8 cellular contexts compared by ENCODE assay signal in the genomic region with DNA sequence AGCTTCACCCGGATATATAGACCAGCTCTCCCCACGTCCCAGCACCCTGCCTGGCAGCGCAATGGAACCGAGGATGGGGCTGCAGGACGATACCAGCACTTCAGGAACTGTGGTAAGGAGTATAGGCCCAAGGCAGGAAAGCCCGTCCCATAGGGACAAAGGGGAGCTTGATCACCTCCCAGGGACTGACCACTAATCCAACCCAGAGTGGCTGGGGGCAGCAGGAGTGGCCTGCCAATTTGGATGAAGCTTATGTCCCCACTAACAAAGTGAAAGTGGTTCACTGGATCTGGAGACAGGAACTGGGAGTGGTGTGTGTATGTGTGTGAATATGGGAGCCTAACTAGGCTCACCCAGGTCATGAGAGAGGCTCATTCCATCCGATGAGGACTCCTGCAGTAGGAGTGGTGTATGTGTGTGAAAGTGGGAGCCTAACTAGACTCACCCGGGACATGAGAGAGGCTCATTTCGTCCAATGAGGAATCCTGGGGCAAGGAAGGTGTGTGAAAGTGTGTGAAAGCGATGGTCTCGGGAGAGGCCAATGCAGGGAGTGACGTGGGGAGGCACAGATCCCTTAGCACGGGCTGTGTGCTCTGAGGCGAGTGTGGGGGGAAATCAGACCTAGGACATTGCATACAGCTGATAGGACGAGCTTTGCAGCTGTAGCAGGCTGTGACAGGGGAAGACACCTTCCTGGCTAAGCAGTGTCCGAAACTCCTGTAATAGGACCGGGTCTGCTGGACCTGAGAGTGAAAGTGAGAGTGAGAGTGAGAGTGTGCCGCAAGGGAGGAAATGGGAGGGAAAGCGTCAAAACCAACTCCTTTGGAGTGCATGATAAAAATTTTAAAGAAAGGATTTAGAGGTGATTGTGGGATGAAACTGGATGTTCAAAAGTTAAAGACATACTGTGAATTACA. TPM values are rescaled to one million over a fixed set of nuclear protein-coding genes. Genes with fewer than 3 reads are reported as not detected.
DNase-seq lines count a peak whose midpoint lies in the region; ATAC-seq and TF ChIP-seq lines count a peak whose summit lies in the region.
"Had no signal": no experiment of that assay in that cellular context is flagged by ENCODE, and none has a peak within 500 bp of the region (broad histone marks: within the 10 kb centered on the region; RNA-seq: fewer than 3 reads in every experiment).

No MANE protein-coding gene starts in this region.

- H3K36me3 ChIP-seq in GM06990 (ENCODE audit: control insufficient read depth, insufficient read depth, low read length) (no peaks in the 10 kb centered on the region), SJCRH30 (no peaks in the 10 kb centered on the region), colonic mucosa (no peaks in the 10 kb centered on the region), left lung (no peaks in the 10 kb centered on the region), suprapubic skin (no peaks in the 10 kb centered on the region)

- H3K9me3 ChIP-seq in SJCRH30 (replicated peaks) (no peaks in the 10 kb centered on the region), colonic mucosa (no peaks in the 10 kb centered on the region), left lung (peaks cover 0 to 5% of the 10 kb centered on the region in 2 donors), suprapubic skin (peaks cover 4% of the 10 kb centered on the region)

- peaks cover 6% of the 10 kb centered on the region; the same call in 1 of the 2 replicates for H3K4me1 ChIP-seq in SJCRH30
- H3K4me1 ChIP-seq in colonic mucosa = peaks cover 6% of the 10 kb centered on the region
- peaks cover 17 to 33% of the 10 kb centered on the region in 2 donors for H3K4me1 ChIP-seq in left lung
- peaks cover 36% of the 10 kb centered on the region for H3K4me1 ChIP-seq in suprapubic skin

- H3K27me3 ChIP-seq in GM06990 (replicated peaks; ENCODE audit: control insufficient read depth, insufficient read depth, low read length) (no peaks in the 10 kb centered on the region), SJCRH30 (no peaks in the 10 kb centered on the region), colonic mucosa (no peaks in the 10 kb centered on the region), left lung (no peaks in the 10 kb centered on the region), suprapubic skin (no peaks in the 10 kb centered on the region)

- peak; percentile 91 for ATAC-seq in GM21390 (IDR thresholded peaks at IDR 0.05; ENCODE audit: unreplicated experiment)
- ATAC-seq in HG03565 (IDR thresholded peaks at IDR 0.05; ENCODE audit: unreplicated experiment) = peak; percentile 83
- peak; percentile 65 for ATAC-seq in left lung

- 3% methylated on average over 14 of the region's 19 CpGs for WGBS in suprapubic skin

- no peak for TF ChIP-seq EP300 in suprapubic skin (IDR thresholded peaks at IDR 0.05)

- peak overlapping the region; percentile 77 to 84 for H3K9ac ChIP-seq in colonic mucosa (ENCODE audit: low read depth in 2 of 2, low read length in 2 of 2)

- H3K4me3 ChIP-seq in GM06990 (replicated peaks; ENCODE audit: low read depth, low read length) (peak overlapping the region; percentile 46), SJCRH30 (peak overlapping the region; percentile 62), colonic mucosa (peak overlapping the region; percentile 28), left lung (peak overlapping the region; percentile 52 to 68), suprapubic skin (peak overlapping the region; percentile 77)

- TF ChIP-seq POLR2A in suprapubic skin (IDR thresholded peaks at IDR 0.05) = no peak

- intact Hi-C loops in colonic mucosa (cut with DNase I) = no loop called here
- intact Hi-C loops in left lung (cut with DNase I) = no loop called here

- DNase-seq in GM06990 (ENCODE audit: extremely low read depth, insufficient read length) (peak; percentile 65), SJCRH30 (peak; percentile 15 to 55), colonic mucosa (peak; percentile 60), left lung (peak in 1 of 2 donors; percentile 51), suprapubic skin (ENCODE audit: low spot score in 2 of 2) (no peak)

- H3K27ac ChIP-seq in SJCRH30 = no peak overlapping the region
- H3K27ac ChIP-seq in colonic mucosa = peak overlapping the region; percentile 85
- peak overlapping the region; percentile 92 to 99 for H3K27ac ChIP-seq in left lung
- H3K27ac ChIP-seq in suprapubic skin = peak overlapping the region; percentile 95

- TF ChIP-seq CTCF in GM06990 (IDR thresholded peaks at IDR 0.05; ENCODE audit: insufficient read depth, low read length, poor library complexity, severe bottlenecking) = no peak
- no peak for TF ChIP-seq CTCF in colonic mucosa (IDR thresholded peaks at IDR 0.05)
- no peak for TF ChIP-seq CTCF in left lung (IDR thresholded peaks at IDR 0.05)
- no peak for TF ChIP-seq CTCF in suprapubic skin (IDR thresholded peaks at IDR 0.05)

RNA-seq across cellular contexts. Expression of a gene that starts 25.7 kb away (rescaled TPM):
- not detected in 2 replicates for total RNA-seq in SJCRH30 (2014; rRNA removed; shearing (Covaris generic))
- total RNA-seq in colonic mucosa (1 to 10 TPM; 1.1 to 1.6 TPM), left lung (1 to 10 TPM; 2.6 to 4.9 TPM), suprapubic skin (1 to 10 TPM in 1 of 4 donors, under 1 TPM in 1, not detected in 2; 0.51 to 4.3 TPM)
- total RNA-seq: glomerular endothelial cell had no signal

RNA-seq across cellular contexts. Expression of a gene that starts 45.4 kb away (rescaled TPM):
- not detected in 2 replicates for total RNA-seq in SJCRH30 (2014; rRNA removed; shearing (Covaris generic))
- total RNA-seq in colonic mucosa (under 1 TPM; 0.47 to 0.80 TPM), left lung (1 to 10 TPM in 1 of 2 donors, under 1 TPM in 1; 0.38 to 1.3 TPM), suprapubic skin (not detected)
- total RNA-seq: glomerular endothelial cell had no signal

RNA-seq across cellular contexts. Expression of a gene that starts 56.2 kb away (rescaled TPM):
- not detected in 2 replicates for total RNA-seq in SJCRH30 (2014; rRNA removed; shearing (Covaris generic))
- total RNA-seq in colonic mucosa (not detected), left lung (not detected), suprapubic skin (not detected)
- total RNA-seq: glomerular endothelial cell had no signal

RNA-seq across cellular contexts. Expression of a gene that starts 56.5 kb away (rescaled TPM):
- 0.08 and 0.32 TPM in 2 replicates for total RNA-seq in SJCRH30 (2014; rRNA removed; shearing (Covaris generic))
- total RNA-seq in colonic mucosa (1 to 10 TPM; 1.1 to 1.5 TPM), left lung (1 to 10 TPM; 4.6 to 9.0 TPM), suprapubic skin (1 to 10 TPM in 1 of 4 donors, under 1 TPM in 2, not detected in 1; 0.72 to 1.1 (median 0.76) TPM)

Comparison
In these comparisons a context has a peak if more than half of its experiments do, and no peak if none do; other contexts are left out.
1. DNase-seq: peak in GM06990 (single experiment), SJCRH30 (2 of 2) and colonic mucosa (single experiment); none in suprapubic skin (0 of 2).
2. Peak in every context shown above with its lines, with median percentiles within 50 percentile points of each other: H3K4me3 ChIP-seq and ATAC-seq.